In genomic region chr22:45298934-45299505, GRCh38 we compare ENCODE assay signal across 21 cellular contexts. TPM values are rescaled to one million over a fixed set of nuclear protein-coding genes. Genes with fewer than 3 reads are reported as not detected.
DNase-seq lines count a peak whose midpoint lies in the region; ATAC-seq, FAIRE-seq and TF ChIP-seq lines count a peak whose summit lies in the region.
"Had no signal": no experiment of that assay in that cellular context is flagged by ENCODE, and none has a peak within 500 bp of the region (broad histone marks: within the 10 kb centered on the region; RNA-seq: fewer than 3 reads in every experiment).

No MANE protein-coding gene starts in this region.

- intact Hi-C loops in CD4-positive, alpha-beta T cell (cut with DNase I, micrococcal nuclease), result loop anchor here in 1 of 2 experiments (10.0 kb wide), 1 partner anchor 56 kb away; no protein-coding TSS in a partner anchor

- no peak for TF ChIP-seq POLR2A in GM12891 (IDR thresholded peaks at IDR 0.05; ENCODE audit: low read depth, low read length)

- H3K4me1 Mint-ChIP-seq in CD4-positive, alpha-beta T cell (ENCODE audit: low read depth), result peaks cover 27% of the 10 kb centered on the region
- H3K4me1 Mint-ChIP-seq in effector memory CD8-positive, alpha-beta T cell (ENCODE audit: low read depth in 2 of 2), result peaks cover 8 to 9% of the 10 kb centered on the region in 2 donors
- peaks cover 15 to 40% (median 33%) of the 10 kb centered on the region in 4 donors for H3K4me1 Mint-ChIP-seq in naive thymus-derived CD8-positive, alpha-beta T cell

- no peaks in the 10 kb centered on the region for H3K9me3 ChIP-seq in CD4-positive, alpha-beta T cell (ENCODE audit: control insufficient read depth, low read length)
- no peaks in the 10 kb centered on the region for H3K9me3 ChIP-seq in HUES6 (ENCODE audit: control insufficient read depth, insufficient read depth, low read depth, low read length)
- H3K9me3 ChIP-seq: Peyer's patch had no signal

- no peaks in the 10 kb centered on the region for H3K27me3 Mint-ChIP-seq in CD4-positive, alpha-beta T cell
- no peaks in the 10 kb centered on the region for H3K27me3 Mint-ChIP-seq in effector memory CD8-positive, alpha-beta T cell
- no peaks in the 10 kb centered on the region for H3K27me3 Mint-ChIP-seq in naive thymus-derived CD8-positive, alpha-beta T cell

- POLR2A ChIA-PET in CD4-positive, alpha-beta T cell (lab: Charles Lee), result interaction anchor here (0.5 to 2.5 kb wide), 2 partner anchors 10 to 19 kb away, joined by 3 to 12 read pairs; partner anchors contain the start of gene FAM118A
- POLR2A ChIA-PET in naive thymus-derived CD8-positive, alpha-beta T cell (lab: Charles Lee), result interaction anchor here (0.5 to 2.7 kb wide), 5 partner anchors 10 to 584 kb away, joined by 3 to 17 read pairs (median 3); partner anchors contain the start of gene FAM118A

- peaks cover 11% of the 10 kb centered on the region for H3K4me1 ChIP-seq in HUES6 (ENCODE audit: control insufficient read depth, insufficient read depth, low read length)

- no peak overlapping the region for H3K4me3 Mint-ChIP-seq in CD4-positive, alpha-beta T cell
- no peak overlapping the region for H3K4me3 Mint-ChIP-seq in effector memory CD8-positive, alpha-beta T cell
- H3K4me3 Mint-ChIP-seq in naive thymus-derived CD8-positive, alpha-beta T cell, result no peak overlapping the region

- peak overlapping the region; percentile 22 for H3K27ac Mint-ChIP-seq in CD4-positive, alpha-beta T cell
- H3K27ac Mint-ChIP-seq in effector memory CD8-positive, alpha-beta T cell, result peak overlapping the region; percentile 1 to 34
- H3K27ac Mint-ChIP-seq in naive thymus-derived CD8-positive, alpha-beta T cell, result peak overlapping the region; percentile 36 to 91 (median 67)

- no peaks in the 10 kb centered on the region for H3K36me3 Mint-ChIP-seq in CD4-positive, alpha-beta T cell (ENCODE audit: low read depth)
- no peaks in the 10 kb centered on the region for H3K36me3 Mint-ChIP-seq in effector memory CD8-positive, alpha-beta T cell (ENCODE audit: insufficient read depth)
- H3K36me3 Mint-ChIP-seq in naive thymus-derived CD8-positive, alpha-beta T cell, result no peaks in the 10 kb centered on the region

- CTCF ChIA-PET in CD4-positive, alpha-beta T cell (lab: Charles Lee), result interaction anchor here (1.0 kb wide), 1 partner anchor 76 kb away, joined by 3 read pairs; no protein-coding TSS in a partner anchor

- H3K27me3 ChIP-seq in CD4-positive, alpha-beta T cell (ENCODE audit: control insufficient read depth, insufficient read depth, low read length), result no peaks in the 10 kb centered on the region
- no peaks in the 10 kb centered on the region for H3K27me3 ChIP-seq in HUES6 (ENCODE audit: control insufficient read depth, insufficient read depth, low read length)
- H3K27me3 ChIP-seq: Peyer's patch had no signal

- no peaks in the 10 kb centered on the region for H3K9me3 Mint-ChIP-seq in CD4-positive, alpha-beta T cell
- H3K9me3 Mint-ChIP-seq in effector memory CD8-positive, alpha-beta T cell, result no peaks in the 10 kb centered on the region
- H3K9me3 Mint-ChIP-seq in naive thymus-derived CD8-positive, alpha-beta T cell, result no peaks in the 10 kb centered on the region

- no peak for TF ChIP-seq CTCF in CD4-positive, alpha-beta T cell (IDR thresholded peaks at IDR 0.05)

- H3K4me3 ChIP-seq in HUES6 (ENCODE audit: low read depth, low read length), result no peak overlapping the region
- H3K4me3 ChIP-seq: GM23248, Peyer's patch, SK-N-MC had no signal

- FAIRE-seq in GM12891 (lab: Jason Lieb, UNC), result no peak

- no peaks in the 10 kb centered on the region for H3K36me3 ChIP-seq in HUES6 (ENCODE audit: control insufficient read depth, insufficient read depth, low read length)
- H3K36me3 ChIP-seq: Peyer's patch had no signal

- DNase-seq in CD4-positive, alpha-beta T cell, result no peak
- DNase-seq in effector memory CD8-positive, alpha-beta T cell, result no peak
- no peak for DNase-seq in naive thymus-derived CD8-positive, alpha-beta T cell
- no peak for DNase-seq in KBM-7
- no peak for DNase-seq in GM12891 (ENCODE audit: insufficient read length, low spot score)
- no peak for DNase-seq in HUDEP-2 (lab: John Stamatoyannopoulos, UW; ENCODE audit: unreplicated experiment in 76 of 76)
- DNase-seq: ACHN, DMS153, GDM1, GM23248, Karpas-422, NCI-H1436, NCI-H1930, NCI-H526 treated with DMSO at 0.1 percent for 48 hours, Peyer's patch, Right ventricle myocardium superior had no signal

- H3K9ac ChIP-seq in HUES6 (ENCODE audit: low read length), result peak overlapping the region; percentile 7
- H3K9ac ChIP-seq: GM23248 had no signal

- no peak overlapping the region for H3K27ac ChIP-seq in CD4-positive, alpha-beta T cell (ENCODE audit: low read depth, low read length)
- H3K27ac ChIP-seq in HUES6 (ENCODE audit: low read depth, low read length), result no peak overlapping the region
- H3K27ac ChIP-seq: GM23248, Peyer's patch, SK-N-MC had no signal

- in situ Hi-C loops in KBM-7 (cut with MboI; ENCODE audit: low pct_unique_long_range_greater_than_20kb, low sequenced_read_pairs), result no loop called here

- ATAC-seq in CD4-positive, alpha-beta T cell (ENCODE audit: poor library complexity), result no peak
- ATAC-seq in effector memory CD8-positive, alpha-beta T cell (replicated peaks), result no peak
- no peak for ATAC-seq in naive thymus-derived CD8-positive, alpha-beta T cell
- ATAC-seq in GM19328 (IDR thresholded peaks at IDR 0.05; ENCODE audit: unreplicated experiment), result no peak

TF ChIP-seq in GM12891, 5 proteins besides CTCF, POLR2A, EP300 and RAD21:
- no peak for TF ChIP-seq POLR2AphosphoS5 (IDR thresholded peaks at IDR 0.05; ENCODE audit: low read depth, low read length)
- no peak for TF ChIP-seq TAF1 (IDR thresholded peaks at IDR 0.05; ENCODE audit: low read depth, low read length)
- no peak for TF ChIP-seq SPI1 (IDR thresholded peaks at IDR 0.05; ENCODE audit: low read depth, low read length)
- TF ChIP-seq PAX5 (IDR thresholded peaks at IDR 0.05; ENCODE audit: insufficient read depth, low read length, severe bottlenecking), result no peak
- TF ChIP-seq POU2F2 (IDR thresholded peaks at IDR 0.05; ENCODE audit: low read depth, low read length), result no peak

RNA-seq across cellular contexts. Expression of gene FAM118A, which starts 10.7 kb away (rescaled TPM):
- 100 to 1,000 TPM; 159 to 161 TPM for total RNA-seq in CD4-positive, alpha-beta T cell
- 10 to 100 TPM; 82.8 to 88.5 TPM for total RNA-seq in naive thymus-derived CD8-positive, alpha-beta T cell
- polyA plus RNA-seq in naive thymus-derived CD8-positive, alpha-beta T cell, result 10 to 100 TPM; 33.2 to 67.8 (median 48.1) TPM
- polyA plus RNA-seq in GM12891 (2012; ENCODE audit: low read depth, missing spikeins), result 34.8 TPM

RNA-seq across cellular contexts. Expression of gene UPK3A, which starts 14.3 kb away (rescaled TPM):
- not detected for total RNA-seq in CD4-positive, alpha-beta T cell
- not detected for total RNA-seq in naive thymus-derived CD8-positive, alpha-beta T cell
- not detected for polyA plus RNA-seq in naive thymus-derived CD8-positive, alpha-beta T cell
- not detected for polyA plus RNA-seq in GM12891 (2012; ENCODE audit: low read depth, missing spikeins)
- total RNA-seq: Daoy, GM23248, MCF 10A had no signal
- polyA plus RNA-seq: GM23248 had no signal

RNA-seq across cellular contexts. Expression of gene KIAA0930, which starts 58.3 kb away (rescaled TPM):
- total RNA-seq in CD4-positive, alpha-beta T cell, result 1 to 10 TPM; 6.7 to 7.4 TPM
- 10 to 100 TPM; 28.5 to 29.1 TPM for total RNA-seq in naive thymus-derived CD8-positive, alpha-beta T cell
- 1 to 10 TPM in 2 of 3 donors, under 1 TPM in 1; 0.87 to 2.9 (median 2.6) TPM for polyA plus RNA-seq in naive thymus-derived CD8-positive, alpha-beta T cell
- 43.1 TPM for polyA plus RNA-seq in GM12891 (2012; ENCODE audit: low read depth, missing spikeins)
